8 cellular contexts compared by ENCODE assay signal in the genomic region with DNA sequence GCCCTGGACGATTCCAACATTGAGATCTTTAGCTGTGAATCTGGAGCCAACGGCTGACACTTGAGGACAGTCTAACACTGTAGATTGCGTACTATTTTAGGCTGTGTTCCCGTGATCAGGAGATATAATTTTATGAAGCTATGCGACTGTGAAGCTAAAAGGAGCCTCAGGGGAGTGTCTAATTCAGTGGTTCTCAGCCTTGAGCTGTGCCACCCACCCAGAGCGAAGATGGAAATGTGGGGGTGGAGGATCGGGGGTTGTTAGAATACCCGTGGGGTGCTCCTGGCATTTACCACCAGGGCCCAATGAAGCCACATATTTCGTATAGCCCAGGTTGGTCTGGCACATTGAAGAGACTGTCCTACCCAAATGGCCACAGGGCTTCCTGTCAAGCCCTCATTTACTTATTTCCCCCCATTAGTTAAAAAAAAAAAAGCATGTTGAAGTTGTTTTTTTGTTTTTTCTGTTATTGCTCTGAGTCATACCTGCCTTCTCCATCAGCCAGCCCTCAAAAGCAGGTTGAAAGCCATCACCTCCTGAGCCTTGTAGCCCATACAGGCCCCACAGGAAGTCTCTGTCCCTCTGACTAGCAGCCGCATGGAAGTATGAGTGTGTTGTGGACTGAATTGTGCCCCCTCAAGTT.
DNase-seq lines count a peak whose midpoint lies in the region; ATAC-seq, FAIRE-seq and TF ChIP-seq lines count a peak whose summit lies in the region.

No MANE protein-coding gene starts in this region.

- FAIRE-seq in H54 (lab: Jason Lieb, UNC) = no peak

- no peak overlapping the region for H3K27ac ChIP-seq in HEK293 (ENCODE audit: extremely low read depth, low read depth, low read length)
- H3K27ac ChIP-seq in WERI-Rb-1 = no peak overlapping the region

- H3K27me3 Mint-ChIP-seq in activated CD4-positive, alpha-beta memory T cell treated with anti-CD3 and anti-CD28 coated beads for 36 hours = no peaks in the 10 kb centered on the region

- no peaks in the 10 kb centered on the region for H3K9me3 Mint-ChIP-seq in activated CD4-positive, alpha-beta memory T cell treated with anti-CD3 and anti-CD28 coated beads for 36 hours

- intact Hi-C loops in activated CD4-positive, alpha-beta memory T cell treated with anti-CD3 and anti-CD28 coated beads for 36 hours (cut with micrococcal nuclease) = loop anchor here (1.0 to 2.0 kb wide), 5 partner anchors 22 to 544 kb away; no protein-coding TSS in a partner anchor

- peak; percentile 74 for DNase-seq in activated CD4-positive, alpha-beta memory T cell treated with anti-CD3 and anti-CD28 coated beads for 36 hours
- DNase-seq in myocyte (ENCODE audit: low read depth) (peak; percentile 28), NCI-H82 (lab: John Stamatoyannopoulos, UW) (no peak), H54 (ENCODE audit: insufficient read length, low spot score) (no peak), WERI-Rb-1 (no peak)

- peak; percentile 49 for ATAC-seq in GM18498 (IDR thresholded peaks at IDR 0.05; ENCODE audit: unreplicated experiment)
- ATAC-seq in GM19023 (IDR thresholded peaks at IDR 0.05; ENCODE audit: unreplicated experiment) = no peak

- TF ChIP-seq POLR2A in H54 (IDR thresholded peaks at IDR 0.05; ENCODE audit: low read depth, low read length) = no peak

- H3K4me1 ChIP-seq in HEK293 (ENCODE audit: control insufficient read depth, insufficient read depth, low read length) = peaks cover 19% of the 10 kb centered on the region

- H3K9me3 ChIP-seq in HEK293 (ENCODE audit: control insufficient read depth, insufficient read depth, low read depth, low read length) = no peaks in the 10 kb centered on the region
- no peaks in the 10 kb centered on the region for H3K9me3 ChIP-seq in WERI-Rb-1 (ENCODE audit: severe bottlenecking)

- CTCF ChIA-PET in HEK293 (lab: Yijun Ruan, JAX) = no interaction called here
- CTCF ChIA-PET in activated CD4-positive, alpha-beta memory T cell treated with anti-CD3 and anti-CD28 coated beads for 36 hours (lab: Charles Lee) = interaction anchor here (1.4 kb wide), 1 partner anchor 98 kb away, joined by 5 read pairs; no protein-coding TSS in a partner anchor

- peak overlapping the region; percentile 92 for H3K27ac Mint-ChIP-seq in activated CD4-positive, alpha-beta memory T cell treated with anti-CD3 and anti-CD28 coated beads for 36 hours

- no peaks in the 10 kb centered on the region for H3K27me3 ChIP-seq in WERI-Rb-1 (ENCODE audit: insufficient read depth, low read depth, severe bottlenecking)

- POLR2A ChIA-PET in HEK293 (lab: Yijun Ruan, JAX) = no interaction called here
- POLR2A ChIA-PET in activated CD4-positive, alpha-beta memory T cell treated with anti-CD3 and anti-CD28 coated beads for 36 hours (lab: Charles Lee) = interaction anchor here (0.7 to 1.2 kb wide), 2 partner anchors 23 to 42 kb away, joined by 4 read pairs; no protein-coding TSS in a partner anchor

- H3K4me3 Mint-ChIP-seq in activated CD4-positive, alpha-beta memory T cell treated with anti-CD3 and anti-CD28 coated beads for 36 hours = peak overlapping the region; percentile 41

- peaks cover 50% of the 10 kb centered on the region for H3K4me1 Mint-ChIP-seq in activated CD4-positive, alpha-beta memory T cell treated with anti-CD3 and anti-CD28 coated beads for 36 hours (ENCODE audit: low read depth)

- H3K36me3 ChIP-seq in HEK293 (ENCODE audit: control insufficient read depth in 2 of 2, insufficient read depth in 1 of 2, low read length in 2 of 2) = no peaks in the 10 kb centered on the region; a peak in 1 of 3 replicates
- peaks cover 15% of the 10 kb centered on the region for H3K36me3 ChIP-seq in WERI-Rb-1

- H3K4me3 ChIP-seq in HEK293 (ENCODE audit: low read depth, low read length) (no peak overlapping the region), WERI-Rb-1 (ENCODE audit: low read depth, low read length) (no peak overlapping the region)

- TF ChIP-seq CTCF in HEK293 (tag by site-specific recombination; IDR thresholded peaks at IDR 0.05) (no peak), WERI-Rb-1 (IDR thresholded peaks at IDR 0.05; ENCODE audit: low read depth, low read length) (no peak)

- H3K36me3 Mint-ChIP-seq in activated CD4-positive, alpha-beta memory T cell treated with anti-CD3 and anti-CD28 coated beads for 36 hours = peaks cover 25% of the 10 kb centered on the region

TF ChIP-seq in HEK293, 187 proteins besides CTCF, POLR2A, EP300 and RAD21:
- TF ChIP-seq ZNF571 (tag by site-specific recombination; IDR thresholded peaks at IDR 0.05) = no peak
- peak; percentile 85 for TF ChIP-seq ZFHX2 (tag by site-specific recombination; conservative IDR thresholded peaks at IDR 0.05)
- peak; percentile 65; the same call in 1 of the 2 replicates for TF ChIP-seq EGR2 (tag by site-specific recombination; IDR thresholded peaks at IDR 0.05; ENCODE audit: low read depth)

Comparison
In these comparisons a context has a peak if more than half of its experiments do, and no peak if none do; other contexts are left out.
1. DNase-seq: peak in activated CD4-positive, alpha-beta memory T cell treated with anti-CD3 and anti-CD28 coated beads for 36 hours (single experiment) and myocyte (single experiment); none in NCI-H82 (single experiment), H54 (single experiment) and WERI-Rb-1 (single experiment).